ENCODE assay signal across 1 cellular context in the genomic region with DNA sequence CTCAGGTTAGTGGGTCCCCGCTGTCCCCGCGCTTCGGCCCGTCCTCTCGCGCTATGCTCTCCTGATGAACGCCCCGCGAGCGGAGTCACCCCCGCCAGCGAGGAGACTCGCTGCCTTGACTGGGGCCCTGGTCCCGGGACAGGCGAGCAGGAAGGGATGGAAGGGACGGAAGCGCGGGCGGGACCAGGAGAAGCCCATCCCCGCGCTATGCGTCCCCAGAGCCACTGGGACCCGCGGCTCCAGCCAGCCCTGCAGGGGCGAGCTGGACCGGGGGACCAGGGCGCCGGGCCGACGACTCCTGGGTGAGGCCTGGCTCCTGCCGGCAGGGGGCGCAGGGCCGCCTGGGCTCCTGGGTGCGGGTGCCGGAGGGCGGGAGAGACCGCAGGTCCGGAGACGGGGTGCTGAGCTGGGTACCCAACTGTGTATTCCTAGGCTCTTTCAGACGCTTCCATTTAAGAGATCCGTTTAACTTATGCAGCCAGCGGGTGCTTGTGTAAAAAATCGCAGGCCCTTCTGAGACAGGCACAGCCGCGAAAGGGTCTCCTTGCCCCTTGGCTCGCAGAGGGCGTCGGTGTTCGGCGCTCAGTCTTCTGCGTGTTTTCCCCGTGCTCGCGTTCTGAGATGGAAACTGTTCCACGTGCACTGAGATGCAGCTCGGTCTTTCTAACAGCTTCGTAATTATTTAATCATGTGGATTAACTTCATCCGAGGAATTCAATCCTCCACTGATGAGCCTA.
A peak's percentile ranks its signal among the peaks of the same experiment; 100 is the strongest.
TF ChIP-seq lines count a peak whose summit lies in the region.

No MANE protein-coding gene starts in this region.

TF ChIP-seq in HepG2, 621 proteins besides CTCF, POLR2A, EP300 and RAD21 (continues in another document):
- TF ChIP-seq ZNF782 (CRISPR knock-in tag; IDR thresholded peaks at IDR 0.05; ENCODE audit: borderline replicate concordance) (no peak), ARID5B (CRISPR knock-in tag; IDR thresholded peaks at IDR 0.05) (peak; percentile 25; the same call in 1 of the 2 replicates), ZMAT3 (CRISPR knock-in tag; conservative IDR thresholded peaks at IDR 0.05) (peak; percentile 68; the same call in 1 of the 2 replicates), JUN (CRISPR knock-in tag; IDR thresholded peaks at IDR 0.05) (no peak), CREB1 (IDR thresholded peaks at IDR 0.05) (no peak), CREB1 (CRISPR knock-in tag; IDR thresholded peaks at IDR 0.05) (no peak), BRCA1 (CRISPR knock-in tag; IDR thresholded peaks at IDR 0.05) (no peak; the same call in 1 of the 2 replicates), ZNF674 (CRISPR knock-in tag; IDR thresholded peaks at IDR 0.05; ENCODE audit: low read depth) (no peak), ZNF432 (CRISPR knock-in tag; IDR thresholded peaks at IDR 0.05; ENCODE audit: borderline replicate concordance) (no peak), ATRX (CRISPR knock-in tag; IDR thresholded peaks at IDR 0.05; ENCODE audit: borderline replicate concordance) (no peak), ISX (CRISPR knock-in tag; conservative IDR thresholded peaks at IDR 0.05) (no peak), SP4 (CRISPR knock-in tag; IDR thresholded peaks at IDR 0.05) (peak; percentile 19; the same call in 1 of the 2 replicates), NFIC (IDR thresholded peaks at IDR 0.05; ENCODE audit: low read length) (no peak), ZNF3 (CRISPR knock-in tag; IDR thresholded peaks at IDR 0.05) (no peak), CBFB (CRISPR knock-in tag; IDR thresholded peaks at IDR 0.05) (0 out of 2 replicates have a peak, but pooled peaks have one; percentile 47), FOXK2 (IDR thresholded peaks at IDR 0.05) (no peak), HMGA1 (CRISPR knock-in tag; conservative IDR thresholded peaks at IDR 0.05) (no peak), ZNF318 (CRISPR knock-in tag; IDR thresholded peaks at IDR 0.05) (no peak), ZNF530 (CRISPR knock-in tag; IDR thresholded peaks at IDR 0.05; ENCODE audit: low read depth) (no peak), ATF6 (CRISPR knock-in tag; conservative IDR thresholded peaks at IDR 0.05) (no peak), MED8 (CRISPR knock-in tag; IDR thresholded peaks at IDR 0.05; ENCODE audit: insufficient replicate concordance) (no peak), ZNF256 (CRISPR knock-in tag; conservative IDR thresholded peaks at IDR 0.05) (no peak), KLF15 (CRISPR knock-in tag; IDR thresholded peaks at IDR 0.05; ENCODE audit: borderline replicate concordance) (no peak), ZSCAN25 (CRISPR knock-in tag; IDR thresholded peaks at IDR 0.05) (no peak), ESRRA (CRISPR knock-in tag; IDR thresholded peaks at IDR 0.05; ENCODE audit: low read depth) (no peak), PAF1 (CRISPR knock-in tag; IDR thresholded peaks at IDR 0.05) (no peak), ZNF577 (CRISPR knock-in tag; IDR thresholded peaks at IDR 0.05; ENCODE audit: borderline replicate concordance, low read depth) (no peak), RBFOX2 (IDR thresholded peaks at IDR 0.05; ENCODE audit: low read depth, low read length) (0 out of 2 replicates have a peak, but pooled peaks have one; percentile 22), SOX6 (IDR thresholded peaks at IDR 0.05) (no peak), SOX6 (CRISPR knock-in tag; IDR thresholded peaks at IDR 0.05) (no peak), SOX5 (CRISPR knock-in tag; IDR thresholded peaks at IDR 0.05; ENCODE audit: borderline replicate concordance) (no peak), ZNF850 (CRISPR knock-in tag; conservative IDR thresholded peaks at IDR 0.05) (no peak), DNMT1 (CRISPR knock-in tag; IDR thresholded peaks at IDR 0.05) (no peak), ARNT2 (CRISPR knock-in tag; IDR thresholded peaks at IDR 0.05; ENCODE audit: low read depth) (0 out of 2 replicates have a peak, but pooled peaks have one; percentile 34), ZNF562 (CRISPR knock-in tag; IDR thresholded peaks at IDR 0.05; ENCODE audit: borderline replicate concordance) (no peak), RARA (CRISPR knock-in tag; IDR thresholded peaks at IDR 0.05) (no peak), SNRNP70 (IDR thresholded peaks at IDR 0.05; ENCODE audit: low read depth, low read length) (no peak), ZNF572 (CRISPR knock-in tag; IDR thresholded peaks at IDR 0.05) (0 out of 2 replicates have a peak, but pooled peaks have one; percentile 35)
- TF ChIP-seq, protein P1, sequence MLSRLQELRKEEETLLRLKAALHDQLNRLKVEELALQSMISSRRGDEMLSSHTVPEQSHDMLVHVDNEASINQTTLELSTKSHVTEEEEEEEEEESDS (CRISPR knock-in tag; IDR thresholded peaks at IDR 0.05; ENCODE audit: borderline replicate concordance) = no peak
- TF ChIP-seq, protein P2, sequence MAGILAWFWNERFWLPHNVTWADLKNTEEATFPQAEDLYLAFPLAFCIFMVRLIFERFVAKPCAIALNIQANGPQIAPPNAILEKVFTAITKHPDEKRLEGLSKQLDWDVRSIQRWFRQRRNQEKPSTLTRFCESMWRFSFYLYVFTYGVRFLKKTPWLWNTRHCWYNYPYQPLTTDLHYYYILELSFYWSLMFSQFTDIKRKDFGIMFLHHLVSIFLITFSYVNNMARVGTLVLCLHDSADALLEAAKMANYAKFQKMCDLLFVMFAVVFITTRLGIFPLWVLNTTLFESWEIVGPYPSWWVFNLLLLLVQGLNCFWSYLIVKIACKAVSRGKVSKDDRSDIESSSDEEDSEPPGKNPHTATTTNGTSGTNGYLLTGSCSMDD (CRISPR knock-in tag; IDR thresholded peaks at IDR 0.05) = no peak
- TF ChIP-seq, protein P3, sequence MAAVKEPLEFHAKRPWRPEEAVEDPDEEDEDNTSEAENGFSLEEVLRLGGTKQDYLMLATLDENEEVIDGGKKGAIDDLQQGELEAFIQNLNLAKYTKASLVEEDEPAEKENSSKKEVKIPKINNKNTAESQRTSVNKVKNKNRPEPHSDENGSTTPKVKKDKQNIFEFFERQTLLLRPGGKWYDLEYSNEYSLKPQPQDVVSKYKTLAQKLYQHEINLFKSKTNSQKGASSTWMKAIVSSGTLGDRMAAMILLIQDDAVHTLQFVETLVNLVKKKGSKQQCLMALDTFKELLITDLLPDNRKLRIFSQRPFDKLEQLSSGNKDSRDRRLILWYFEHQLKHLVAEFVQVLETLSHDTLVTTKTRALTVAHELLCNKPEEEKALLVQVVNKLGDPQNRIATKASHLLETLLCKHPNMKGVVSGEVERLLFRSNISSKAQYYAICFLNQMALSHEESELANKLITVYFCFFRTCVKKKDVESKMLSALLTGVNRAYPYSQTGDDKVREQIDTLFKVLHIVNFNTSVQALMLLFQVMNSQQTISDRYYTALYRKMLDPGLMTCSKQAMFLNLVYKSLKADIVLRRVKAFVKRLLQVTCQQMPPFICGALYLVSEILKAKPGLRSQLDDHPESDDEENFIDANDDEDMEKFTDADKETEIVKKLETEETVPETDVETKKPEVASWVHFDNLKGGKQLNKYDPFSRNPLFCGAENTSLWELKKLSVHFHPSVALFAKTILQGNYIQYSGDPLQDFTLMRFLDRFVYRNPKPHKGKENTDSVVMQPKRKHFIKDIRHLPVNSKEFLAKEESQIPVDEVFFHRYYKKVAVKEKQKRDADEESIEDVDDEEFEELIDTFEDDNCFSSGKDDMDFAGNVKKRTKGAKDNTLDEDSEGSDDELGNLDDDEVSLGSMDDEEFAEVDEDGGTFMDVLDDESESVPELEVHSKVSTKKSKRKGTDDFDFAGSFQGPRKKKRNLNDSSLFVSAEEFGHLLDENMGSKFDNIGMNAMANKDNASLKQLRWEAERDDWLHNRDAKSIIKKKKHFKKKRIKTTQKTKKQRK (IDR thresholded peaks at IDR 0.05; ENCODE audit: low read length) = no peak
- TF ChIP-seq, protein P4, sequence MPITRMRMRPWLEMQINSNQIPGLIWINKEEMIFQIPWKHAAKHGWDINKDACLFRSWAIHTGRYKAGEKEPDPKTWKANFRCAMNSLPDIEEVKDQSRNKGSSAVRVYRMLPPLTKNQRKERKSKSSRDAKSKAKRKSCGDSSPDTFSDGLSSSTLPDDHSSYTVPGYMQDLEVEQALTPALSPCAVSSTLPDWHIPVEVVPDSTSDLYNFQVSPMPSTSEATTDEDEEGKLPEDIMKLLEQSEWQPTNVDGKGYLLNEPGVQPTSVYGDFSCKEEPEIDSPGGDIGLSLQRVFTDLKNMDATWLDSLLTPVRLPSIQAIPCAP (CRISPR knock-in tag; IDR thresholded peaks at IDR 0.05; ENCODE audit: low read depth) = no peak
